Comparison of ENCODE assay signal across 13 cellular contexts in genomic region chr12:28780096-28780495, GRCh38.
A peak's percentile ranks its signal among the peaks of the same experiment; 100 is the strongest.
DNase-seq lines count a peak whose midpoint lies in the region; ATAC-seq and TF ChIP-seq lines count a peak whose summit lies in the region.
"Had no signal": no experiment of that assay in that cellular context is flagged by ENCODE, and none has a peak within 500 bp of the region (broad histone marks: within the 10 kb centered on the region; RNA-seq: fewer than 3 reads in every experiment).

No MANE protein-coding gene starts in this region.

- CTCF ChIA-PET in mammary epithelial cell (lab: Charles Lee; ENCODE audit: low non-redundant PET), result no interaction called here
- CTCF ChIA-PET in activated CD8-positive, alpha-beta T cell treated with anti-CD3 and anti-CD28 coated beads for 36 hours (lab: Charles Lee), result no interaction called here

- no peak for TF ChIP-seq CTCF in BE2C (IDR thresholded peaks at IDR 0.05; ENCODE audit: low read depth, low read length)
- no peak for TF ChIP-seq CTCF in mammary epithelial cell (conservative IDR thresholded peaks at IDR 0.05 in 1 of 2, IDR thresholded peaks at IDR 0.05 in 1 of 2; ENCODE audit: extremely low read depth in 1 of 2, insufficient read depth in 1 of 2, low read depth in 1 of 2, low read length in 2 of 2)
- TF ChIP-seq CTCF in lung (IDR thresholded peaks at IDR 0.05; ENCODE audit: control extremely low read depth, extremely low read depth), result no peak
- TF ChIP-seq CTCF in activated CD8-positive, alpha-beta T cell treated with anti-CD3 and anti-CD28 coated beads for 36 hours (IDR thresholded peaks at IDR 0.05), result no peak

- H3K9ac ChIP-seq in mammary epithelial cell (ENCODE audit: insufficient read depth, low read length), result no peak overlapping the region

- DNase-seq in BE2C, result peak; percentile 22
- DNase-seq in MG63, result peak; percentile 36
- peak; percentile 87 for DNase-seq in mammary epithelial cell
- no peak for DNase-seq in lung (ENCODE audit: low spot score)
- DNase-seq in activated CD8-positive, alpha-beta T cell treated with anti-CD3 and anti-CD28 coated beads for 36 hours, result no peak
- DNase-seq: CD4-positive, CD25-positive, alpha-beta regulatory T cell; Kasumi-1; NCI-H510A treated with DMSO at 0.1 percent for 48 hours; stimulated activated naive B cell treated with anti-CD40 and anti-IgM and Interleukin-4, amounts not matched to agents 10 μg/mL and 1 μg/mL and 100 μg/mL, for 72 hours had no signal

- no peak overlapping the region for H3K27ac ChIP-seq in mammary epithelial cell (ENCODE audit: insufficient read depth, low read depth, low read length)
- no peak overlapping the region for H3K27ac ChIP-seq in lung (ENCODE audit: low read depth in 1 of 2, low read length in 1 of 2)

- H3K36me3 ChIP-seq in BE2C (no peaks in the 10 kb centered on the region), MG63 (no peaks in the 10 kb centered on the region), mammary epithelial cell (ENCODE audit: insufficient read depth, low read length) (no peaks in the 10 kb centered on the region), lung (ENCODE audit: control insufficient read depth in 2 of 2, insufficient read depth in 2 of 2, low read length in 2 of 2) (no peaks in the 10 kb centered on the region)

- intact Hi-C loops in mammary epithelial cell (cut with micrococcal nuclease), result no loop called here
- intact Hi-C loops in activated CD8-positive, alpha-beta T cell treated with anti-CD3 and anti-CD28 coated beads for 36 hours (cut with micrococcal nuclease), result no loop called here

- H3K4me3 ChIP-seq in BE2C (ENCODE audit: low read depth, low read length), result no peak overlapping the region
- H3K4me3 ChIP-seq in MG63, result no peak overlapping the region
- H3K4me3 ChIP-seq in mammary epithelial cell (replicated peaks in 1 of 3; ENCODE audit: insufficient read depth in 1 of 3, low read depth in 2 of 3, low read length in 3 of 3), result no peak overlapping the region
- H3K4me3 ChIP-seq in lung, result no peak overlapping the region

- no peak overlapping the region for H3K4me2 ChIP-seq in mammary epithelial cell (ENCODE audit: insufficient read depth, low read depth, low read length)

- dilution Hi-C loops in mammary epithelial cell (cut with HindIII; ENCODE audit: low sequenced_read_pairs), result no loop called here

- H3K4me3 Mint-ChIP-seq in activated CD8-positive, alpha-beta T cell treated with anti-CD3 and anti-CD28 coated beads for 36 hours, result no peak overlapping the region
- H3K4me3 Mint-ChIP-seq: brain; stimulated activated naive B cell treated with anti-CD40 and anti-IgM and Interleukin-4, amounts not matched to agents 10 μg/mL and 1 μg/mL and 100 μg/mL, for 72 hours had no signal

- no peaks in the 10 kb centered on the region for H3K79me2 ChIP-seq in mammary epithelial cell (ENCODE audit: insufficient read depth, low read length)

- no peaks in the 10 kb centered on the region for H3K36me3 Mint-ChIP-seq in activated CD8-positive, alpha-beta T cell treated with anti-CD3 and anti-CD28 coated beads for 36 hours (ENCODE audit: low read depth)
- H3K36me3 Mint-ChIP-seq: brain; CD4-positive, CD25-positive, alpha-beta regulatory T cell; stimulated activated naive B cell treated with anti-CD40 and anti-IgM and Interleukin-4, amounts not matched to agents 10 μg/mL and 1 μg/mL and 100 μg/mL, for 72 hours had no signal

- WGBS in mammary epithelial cell (ENCODE audit: low coverage, missing lambda C conversion rate), result 62% methylated on average over 2 of the region's 2 CpGs
- WGBS in lung, 2 donors, result 91 to 94% methylated on average over 2 of the region's 2 CpGs

- H3K4me1 ChIP-seq in BE2C, result no peaks in the 10 kb centered on the region; the same call in 1 of the 2 replicates
- no peaks in the 10 kb centered on the region for H3K4me1 ChIP-seq in mammary epithelial cell (ENCODE audit: insufficient read depth, low read length)
- H3K4me1 ChIP-seq in lung (ENCODE audit: control insufficient read depth in 2 of 2, insufficient read depth in 2 of 2, low read length in 2 of 2), result no peaks in the 10 kb centered on the region

- no TSS peak for BruUV-seq in mammary epithelial cell (replicated peaks; lab: Mats Ljungman, UMichigan)

- POLR2A ChIA-PET in activated CD8-positive, alpha-beta T cell treated with anti-CD3 and anti-CD28 coated beads for 36 hours (lab: Charles Lee), result interaction anchor here (0.7 kb wide), 1 partner anchor 8 kb away, joined by 3 read pairs; no protein-coding TSS in a partner anchor

- H2AFZ ChIP-seq in mammary epithelial cell (ENCODE audit: low read depth, low read length), result no peak overlapping the region

- peak; percentile 53 for ATAC-seq in lung (ENCODE audit: insufficient read depth, low FRiP score)
- no peak for ATAC-seq in activated CD8-positive, alpha-beta T cell treated with anti-CD3 and anti-CD28 coated beads for 36 hours
- no peak for ATAC-seq in HG02678 (IDR thresholded peaks at IDR 0.05; ENCODE audit: unreplicated experiment)
- ATAC-seq in HG02973 (IDR thresholded peaks at IDR 0.05; ENCODE audit: unreplicated experiment), result no peak
- no peak for ATAC-seq in HG02840 (IDR thresholded peaks at IDR 0.05; ENCODE audit: low FRiP score, unreplicated experiment)
- ATAC-seq: stimulated activated naive B cell treated with anti-CD40 and anti-IgM and Interleukin-4, amounts not matched to agents 10 μg/mL and 1 μg/mL and 100 μg/mL, for 72 hours had no signal

- no peaks in the 10 kb centered on the region for H3K27me3 Mint-ChIP-seq in activated CD8-positive, alpha-beta T cell treated with anti-CD3 and anti-CD28 coated beads for 36 hours
- H3K27me3 Mint-ChIP-seq: stimulated activated naive B cell treated with anti-CD40 and anti-IgM and Interleukin-4, amounts not matched to agents 10 μg/mL and 1 μg/mL and 100 μg/mL, for 72 hours had no signal

- H3K27ac Mint-ChIP-seq in activated CD8-positive, alpha-beta T cell treated with anti-CD3 and anti-CD28 coated beads for 36 hours, result no peak overlapping the region
- H3K27ac Mint-ChIP-seq: CD4-positive, CD25-positive, alpha-beta regulatory T cell; stimulated activated naive B cell treated with anti-CD40 and anti-IgM and Interleukin-4, amounts not matched to agents 10 μg/mL and 1 μg/mL and 100 μg/mL, for 72 hours had no signal

- no peaks in the 10 kb centered on the region for H3K9me3 Mint-ChIP-seq in activated CD8-positive, alpha-beta T cell treated with anti-CD3 and anti-CD28 coated beads for 36 hours

- H3K9me3 ChIP-seq in BE2C (no peaks in the 10 kb centered on the region), MG63 (no peaks in the 10 kb centered on the region), mammary epithelial cell (replicated peaks; ENCODE audit: insufficient read depth, low read length) (no peaks in the 10 kb centered on the region), lung (ENCODE audit: control insufficient read depth in 2 of 2, insufficient read depth in 1 of 2, low read length in 1 of 2) (peaks cover 0 to 2% of the 10 kb centered on the region in 2 donors)

- H3K4me1 Mint-ChIP-seq in activated CD8-positive, alpha-beta T cell treated with anti-CD3 and anti-CD28 coated beads for 36 hours (ENCODE audit: low read depth), result no peaks in the 10 kb centered on the region
- H3K4me1 Mint-ChIP-seq: stimulated activated naive B cell treated with anti-CD40 and anti-IgM and Interleukin-4, amounts not matched to agents 10 μg/mL and 1 μg/mL and 100 μg/mL, for 72 hours had no signal

- no peaks in the 10 kb centered on the region for H4K20me1 ChIP-seq in mammary epithelial cell (ENCODE audit: insufficient read depth, low read length)

- in situ Hi-C loops in mammary epithelial cell (cut with MboI; ENCODE audit: low sequenced_read_pairs in 2 of 2), result no loop called here

- H3K27me3 ChIP-seq in BE2C (no peaks in the 10 kb centered on the region), MG63 (no peaks in the 10 kb centered on the region), mammary epithelial cell (ENCODE audit: insufficient read depth, low read length) (no peaks in the 10 kb centered on the region), lung (ENCODE audit: control insufficient read depth, insufficient read depth) (no peaks in the 10 kb centered on the region)

Comparison
In these comparisons a context has a peak if more than half of its experiments do, and no peak if none do; other contexts are left out.
1. DNase-seq: peak in BE2C (single experiment), MG63 (single experiment) and mammary epithelial cell (single experiment); none in lung (single experiment) and activated CD8-positive, alpha-beta T cell treated with anti-CD3 and anti-CD28 coated beads for 36 hours (single experiment).